8 cellular contexts compared by ENCODE assay signal in genomic region chr20:845967-846893, GRCh38. TPM values are rescaled to one million over a fixed set of nuclear protein-coding genes. Genes with fewer than 3 reads are reported as not detected.
A peak's percentile ranks its signal among the peaks of the same experiment; 100 is the strongest.
DNase-seq lines count a peak whose midpoint lies in the region; ATAC-seq and TF ChIP-seq lines count a peak whose summit lies in the region.

No MANE protein-coding gene starts in this region.

- no peak for TF ChIP-seq RAD21 in SK-N-SH (IDR thresholded peaks at IDR 0.05; ENCODE audit: low read length)

- POLR2A ChIA-PET in SK-N-SH (lab: Yijun Ruan, JAX) = no interaction called here

- TF ChIP-seq EP300 in stomach (IDR thresholded peaks at IDR 0.05) (no peak), SK-N-SH (IDR thresholded peaks at IDR 0.05; ENCODE audit: borderline replicate concordance in 1 of 2, low read depth in 1 of 2, low read length in 1 of 2) (no peak)

- H3K9me3 Mint-ChIP-seq in activated T-cell treated with anti-CD3 and anti-CD28 coated beads, Interleukin-2, amount 50 U/mL, for 24 hours = no peaks in the 10 kb centered on the region

- peak overlapping the region; percentile 92 for H3K27ac Mint-ChIP-seq in activated T-cell treated with anti-CD3 and anti-CD28 coated beads, Interleukin-2, amount 50 U/mL, for 24 hours

- H3K36me3 ChIP-seq in SU-DHL-6 (ENCODE audit: low read length) = no peaks in the 10 kb centered on the region
- H3K36me3 ChIP-seq in esophagus (ENCODE audit: control insufficient read depth in 2 of 2, insufficient read depth in 2 of 2, low read length in 1 of 2) = peaks cover 0 to 6% of the 10 kb centered on the region in 2 donors
- peaks cover 0 to 10% (median 0%) of the 10 kb centered on the region in 4 donors for H3K36me3 ChIP-seq in stomach
- peaks cover 0 to 4% of the 10 kb centered on the region in 2 experiments for H3K36me3 ChIP-seq in SK-N-SH (replicated peaks in 1 of 2; ENCODE audit: control insufficient read depth in 1 of 2, insufficient read depth in 2 of 2, low read length in 1 of 2)

- peak overlapping the region; percentile 47 for H3K4me2 ChIP-seq in SU-DHL-6 (ENCODE audit: low read depth, low read length, poor library complexity, severe bottlenecking)
- H3K4me2 ChIP-seq in SK-N-SH = no peak overlapping the region

- peak; percentile 4 for ATAC-seq in stimulated activated naive CD8-positive, alpha-beta T cell treated with anti-CD3 and anti-CD28 coated beads, Interleukin-15, Interleukin-2, amounts not matched to agents 100 U/mL and 50 U/mL, for 24 hours

- H3K27ac ChIP-seq in SU-DHL-6 (ENCODE audit: low read depth, low read length) (peak overlapping the region; percentile 46), esophagus (ENCODE audit: low read depth in 2 of 2, low read length in 1 of 2) (peak overlapping the region in 1 of 2 donors; percentile 42), stomach (no peak overlapping the region), SK-N-SH (ENCODE audit: low read depth in 2 of 2, low read length in 1 of 2) (no peak overlapping the region; a peak in 1 of 4 replicates)

- H4K20me1 ChIP-seq in SU-DHL-6 (ENCODE audit: low read depth, low read length) (no peaks in the 10 kb centered on the region), SK-N-SH (ENCODE audit: insufficient read depth) (no peaks in the 10 kb centered on the region)

- H3K4me3 ChIP-seq in SU-DHL-6 (ENCODE audit: insufficient read depth, low read length, poor library complexity, severe bottlenecking) = no peak overlapping the region
- peak overlapping the region; percentile 16 to 56 for H3K4me3 ChIP-seq in esophagus (ENCODE audit: low read depth in 1 of 2, low read length in 2 of 2)
- H3K4me3 ChIP-seq in stomach = peak overlapping the region in 2 of 4 donors; percentile 42 to 53
- H3K4me3 ChIP-seq in SK-N-SH (ENCODE audit: low read depth in 2 of 2, low read length in 1 of 2) = no peak overlapping the region

- H3K9ac ChIP-seq in SU-DHL-6 (ENCODE audit: low read length) (peak overlapping the region; percentile 21), SK-N-SH (no peak overlapping the region)

- H3K27me3 ChIP-seq in SU-DHL-6 (ENCODE audit: low read length) (no peaks in the 10 kb centered on the region), esophagus (ENCODE audit: control insufficient read depth in 1 of 2, insufficient read depth in 2 of 2, low read length in 2 of 2) (no peaks in the 10 kb centered on the region), stomach (peaks cover 0 to 14% (median 7%) of the 10 kb centered on the region in 3 donors), SK-N-SH (ENCODE audit: insufficient read depth) (no peaks in the 10 kb centered on the region)

- no peak for TF ChIP-seq CTCF in SU-DHL-6 (IDR thresholded peaks at IDR 0.05; ENCODE audit: insufficient read depth, low read length, poor library complexity, severe bottlenecking)
- TF ChIP-seq CTCF in stomach (IDR thresholded peaks at IDR 0.05) = no peak
- TF ChIP-seq CTCF in SK-N-SH (IDR thresholded peaks at IDR 0.05) = no peak

- DNase-seq in activated T-cell treated with anti-CD3 and anti-CD28 coated beads, Interleukin-2, amount 50 U/mL, for 24 hours = no peak
- DNase-seq in activated T-cell treated with anti-CD3 and anti-CD28 coated beads, Interleukin-2, amount 50 U/mL, for 1 hour = no peak
- no peak for DNase-seq in stimulated activated naive CD8-positive, alpha-beta T cell treated with anti-CD3 and anti-CD28 coated beads, Interleukin-15, Interleukin-2, amounts not matched to agents 100 U/mL and 50 U/mL, for 24 hours
- no peak for DNase-seq in stomach
- no peak for DNase-seq in activated effector memory CD4-positive, alpha-beta T cell treated with Interleukin-2 at 50 U/mL for 16 hours
- DNase-seq in SK-N-SH = no peak

- H2AFZ ChIP-seq in SU-DHL-6 (ENCODE audit: low read depth, low read length, severe bottlenecking) (peak overlapping the region; percentile 6), SK-N-SH (ENCODE audit: low read depth) (no peak overlapping the region)

- peak overlapping the region; percentile 82 for H3K4me3 Mint-ChIP-seq in activated T-cell treated with anti-CD3 and anti-CD28 coated beads, Interleukin-2, amount 50 U/mL, for 24 hours

- 36 to 55% methylated on average over 11 of the region's 11 CpGs for whole genome bisulfite sequencing in esophagus, 2 donors
- 64 to 72% (median 70%) methylated on average over 11 of the region's 11 CpGs for WGBS in stomach, 5 donors
- 90% methylated on average over 11 of the region's 11 CpGs for WGBS in SK-N-SH (ENCODE audit: low lambda C conversion rate)

- H3K9me3 ChIP-seq in SU-DHL-6 (ENCODE audit: insufficient read depth, low read length) = no peaks in the 10 kb centered on the region
- no peaks in the 10 kb centered on the region for H3K9me3 ChIP-seq in esophagus (ENCODE audit: control insufficient read depth in 2 of 2, insufficient read depth in 1 of 2, low read depth in 1 of 2, low read length in 1 of 2)
- no peaks in the 10 kb centered on the region for H3K9me3 ChIP-seq in stomach
- no peaks in the 10 kb centered on the region for H3K9me3 ChIP-seq in SK-N-SH

- H3K9me2 ChIP-seq in SU-DHL-6 (replicated peaks; ENCODE audit: insufficient read depth, low read length) (no peaks in the 10 kb centered on the region), SK-N-SH (no peaks in the 10 kb centered on the region)

- H3F3A ChIP-seq in SU-DHL-6 (ENCODE audit: insufficient read depth) = no peaks in the 10 kb centered on the region
- no peaks in the 10 kb centered on the region for H3F3A ChIP-seq in SK-N-SH (replicated peaks; ENCODE audit: insufficient read depth)

- CTCF ChIA-PET in SK-N-SH (lab: Yijun Ruan, JAX) = interaction anchor here (0.6 to 2.1 kb wide), 5 partner anchors 7 to 367 kb away, joined by 3 to 9 read pairs (median 4); no protein-coding TSS in a partner anchor

- H3K4me1 Mint-ChIP-seq in activated T-cell treated with anti-CD3 and anti-CD28 coated beads, Interleukin-2, amount 50 U/mL, for 24 hours (ENCODE audit: low read depth) = peaks cover 61% of the 10 kb centered on the region

- intact Hi-C loops in stomach (cut with DNase I; ENCODE audit: low total_unique reads) = no loop called here

- no peak for TF ChIP-seq POLR2A in stomach (IDR thresholded peaks at IDR 0.05)

- H3K79me2 ChIP-seq in SU-DHL-6 (ENCODE audit: insufficient read depth, low read length) = no peaks in the 10 kb centered on the region
- H3K79me2 ChIP-seq in SK-N-SH (ENCODE audit: insufficient read depth) = peaks cover 12% of the 10 kb centered on the region; the same call in 1 of the 2 replicates

- H3K27me3 Mint-ChIP-seq in activated T-cell treated with anti-CD3 and anti-CD28 coated beads, Interleukin-2, amount 50 U/mL, for 24 hours = no peaks in the 10 kb centered on the region

- peaks cover 8% of the 10 kb centered on the region for H3K36me3 Mint-ChIP-seq in activated T-cell treated with anti-CD3 and anti-CD28 coated beads, Interleukin-2, amount 50 U/mL, for 24 hours (ENCODE audit: low read depth)

- H3K4me1 ChIP-seq in esophagus (ENCODE audit: control insufficient read depth in 2 of 2, insufficient read depth in 2 of 2, low read length in 1 of 2) (peaks cover 9 to 37% of the 10 kb centered on the region in 2 donors), stomach (peaks cover 28 to 61% (median 52%) of the 10 kb centered on the region in 4 donors), SK-N-SH (ENCODE audit: control insufficient read depth in 1 of 2, insufficient read depth in 2 of 2, low read depth in 1 of 2, low read length in 1 of 2) (peaks cover 0 to 48% of the 10 kb centered on the region in 2 experiments; a peak in 1 of 4 replicates)

TF ChIP-seq in SK-N-SH, 30 proteins besides CTCF, POLR2A, EP300 and RAD21:
- no peak for TF ChIP-seq RXRA (IDR thresholded peaks at IDR 0.05; ENCODE audit: borderline replicate concordance, low read depth)
- no peak for TF ChIP-seq MXI1 (IDR thresholded peaks at IDR 0.05; ENCODE audit: low read depth, low read length)
- TF ChIP-seq RFX5 (IDR thresholded peaks at IDR 0.05; ENCODE audit: low read length) = no peak
- TF ChIP-seq TCF12 (IDR thresholded peaks at IDR 0.05) = no peak
- no peak for TF ChIP-seq JUND (IDR thresholded peaks at IDR 0.05)
- no peak for TF ChIP-seq GATA2 (CRISPR knock-in tag; IDR thresholded peaks at IDR 0.05)
- no peak for TF ChIP-seq FOXJ3 (CRISPR knock-in tag; IDR thresholded peaks at IDR 0.05)
- no peak for TF ChIP-seq CHD2 (IDR thresholded peaks at IDR 0.05; ENCODE audit: low read length, partially characterized antibody)
- no peak for TF ChIP-seq TEAD4 (IDR thresholded peaks at IDR 0.05; ENCODE audit: borderline replicate concordance, insufficient read depth)
- TF ChIP-seq ELF1 (IDR thresholded peaks at IDR 0.05) = no peak
- TF ChIP-seq PBX3 (IDR thresholded peaks at IDR 0.05) = no peak
- no peak for TF ChIP-seq MAX (IDR thresholded peaks at IDR 0.05; ENCODE audit: low read depth)
TF ChIP-seq in SK-N-SH: peak in this region for 0.

RNA-seq across cellular contexts. Expression of gene FAM110A, which starts 12.7 kb away (rescaled TPM):
- 10 to 100 TPM; 24.6 to 27.0 TPM for polyA plus RNA-seq in esophagus
- total RNA-seq in stomach = 1 to 10 TPM in 4 of 5 donors, under 1 TPM in 1; 0.58 to 9.8 (median 1.7) TPM
- 10 to 100 TPM in 1 of 3 donors, 1 to 10 TPM in 2; 4.1 to 17.6 (median 7.2) TPM for polyA plus RNA-seq in stomach
- polyA plus RNA-seq in SK-N-SH (2012; rRNA removed) = 2.5 and 3.8 TPM in 2 replicates
- 1.9 and 2.3 TPM in 2 replicates for polyA plus RNA-seq in SK-N-SH (2012; cell fraction: cytosol; rRNA removed)
- polyA plus RNA-seq in SK-N-SH (2012; cell fraction: nucleus; rRNA removed) = 4.3 and 7.1 TPM in 2 replicates

Comparison
In these comparisons a context has a peak if more than half of its experiments do, and no peak if none do; other contexts are left out.
1. H3K4me3 ChIP-seq: peak in esophagus (2 of 2); none in SU-DHL-6 (single experiment) and SK-N-SH (0 of 2).